Comparison of ENCODE assay signal across 16 cellular contexts in genomic region chr1:160577661-160578060, GRCh38. TPM values are rescaled to one million over a fixed set of nuclear protein-coding genes. Genes with fewer than 3 reads are reported as not detected.
A peak's percentile ranks its signal among the peaks of the same experiment; 100 is the strongest.
DNase-seq lines count a peak whose midpoint lies in the region; ATAC-seq and TF ChIP-seq lines count a peak whose summit lies in the region.
"Had no signal": no experiment of that assay in that cellular context is flagged by ENCODE, and none has a peak within 500 bp of the region (broad histone marks: within the 10 kb centered on the region; RNA-seq: fewer than 3 reads in every experiment).

No MANE protein-coding gene starts in this region.

- H3K4me3 Mint-ChIP-seq in activated naive CD4-positive, alpha-beta T cell treated with anti-CD3 and anti-CD28 coated beads, Interleukin-2, amount 10 ng/mL, durations not matched to agents 7 days and 5 days, result peak overlapping the region; percentile 51
- peak overlapping the region; percentile 77 to 86 (median 86) for H3K4me3 Mint-ChIP-seq in T-cell

- no peak for TF ChIP-seq CTCF in suprapubic skin (IDR thresholded peaks at IDR 0.05)

- CTCF ChIA-PET in activated naive CD4-positive, alpha-beta T cell treated with anti-CD3 and anti-CD28 coated beads, Interleukin-2, amount 10 ng/mL, durations not matched to agents 7 days and 5 days (lab: Charles Lee), result interaction anchor here (0.8 to 2.4 kb wide), 9 partner anchors 17 to 149 kb away, joined by 3 to 7 read pairs (median 4); no protein-coding TSS in a partner anchor
- CTCF ChIA-PET in T-cell (lab: Charles Lee), result interaction anchor here (0.6 to 1.5 kb wide), 8 partner anchors 9 to 624 kb away, joined by 3 to 8 read pairs (median 3); no protein-coding TSS in a partner anchor

- no peaks in the 10 kb centered on the region for H3K27me3 Mint-ChIP-seq in activated naive CD4-positive, alpha-beta T cell treated with anti-CD3 and anti-CD28 coated beads, Interleukin-2, amount 10 ng/mL, durations not matched to agents 7 days and 5 days
- H3K27me3 Mint-ChIP-seq in T-cell, result no peaks in the 10 kb centered on the region

- H3K27me3 ChIP-seq in duodenal mucosa (ENCODE audit: control insufficient read depth in 1 of 2, insufficient read depth in 2 of 2, low read length in 2 of 2), result no peaks in the 10 kb centered on the region
- H3K27me3 ChIP-seq in suprapubic skin, result no peaks in the 10 kb centered on the region
- H3K27me3 ChIP-seq: sigmoid colon had no signal

- H3K9me3 ChIP-seq in duodenal mucosa (ENCODE audit: control insufficient read depth in 1 of 2, low read length in 2 of 2), result no peaks in the 10 kb centered on the region
- no peaks in the 10 kb centered on the region for H3K9me3 ChIP-seq in suprapubic skin
- H3K9me3 ChIP-seq: sigmoid colon had no signal

- peaks cover 17% of the 10 kb centered on the region for H3K36me3 Mint-ChIP-seq in activated naive CD4-positive, alpha-beta T cell treated with anti-CD3 and anti-CD28 coated beads, Interleukin-2, amount 10 ng/mL, durations not matched to agents 7 days and 5 days
- peaks cover 18% of the 10 kb centered on the region for H3K36me3 Mint-ChIP-seq in T-cell

- peaks cover 19 to 30% of the 10 kb centered on the region in 2 donors for H3K4me1 ChIP-seq in duodenal mucosa (ENCODE audit: control insufficient read depth in 1 of 2, insufficient read depth in 2 of 2, low read length in 2 of 2)
- H3K4me1 ChIP-seq in suprapubic skin, result no peaks in the 10 kb centered on the region
- H3K4me1 ChIP-seq: sigmoid colon had no signal

- DNase-seq in activated naive CD4-positive, alpha-beta T cell treated with anti-CD3 and anti-CD28 coated beads, Interleukin-2, amount 10 ng/mL, durations not matched to agents 7 days and 5 days, result no peak
- no peak for DNase-seq in activated naive CD4-positive, alpha-beta T cell (lab: John Stamatoyannopoulos, UW)
- no peak for DNase-seq in T-cell
- no peak for DNase-seq in suprapubic skin (ENCODE audit: low spot score in 2 of 2)
- no peak for DNase-seq in NCI-H526 treated with DMSO at 0.1 percent for 48 hours (lab: John Stamatoyannopoulos, UW)
- DNase-seq: GOT3; NCI-H1417; NCI-H2227 treated with DMSO at 0.1 percent for 48 hours; sigmoid colon; stimulated activated naive CD4-positive, alpha-beta T cell treated with Interleukin-2 at 50 U/mL for 16 hours had no signal

- TF ChIP-seq EP300 in suprapubic skin (IDR thresholded peaks at IDR 0.05), result no peak

- ATAC-seq in T-cell (replicated peaks in 1 of 4) (peak in 2 of 4 experiments; percentile 7 to 8), GM18870 (IDR thresholded peaks at IDR 0.05; ENCODE audit: unreplicated experiment) (no peak), HG03135 (IDR thresholded peaks at IDR 0.05; ENCODE audit: unreplicated experiment) (no peak)
- ATAC-seq: HepG2 had no signal

- WGBS in suprapubic skin, result 66% methylated on average over 2 of the region's 2 CpGs

- peaks cover 68% of the 10 kb centered on the region for H3K4me1 Mint-ChIP-seq in activated naive CD4-positive, alpha-beta T cell treated with anti-CD3 and anti-CD28 coated beads, Interleukin-2, amount 10 ng/mL, durations not matched to agents 7 days and 5 days
- peaks cover 86 to 92% (median 86%) of the 10 kb centered on the region in 3 donors for H3K4me1 Mint-ChIP-seq in T-cell

- peak overlapping the region; percentile 84 for H3K27ac Mint-ChIP-seq in activated naive CD4-positive, alpha-beta T cell treated with anti-CD3 and anti-CD28 coated beads, Interleukin-2, amount 10 ng/mL, durations not matched to agents 7 days and 5 days
- H3K27ac Mint-ChIP-seq in T-cell, result peak overlapping the region; percentile 98

- no peak for TF ChIP-seq POLR2A in suprapubic skin (IDR thresholded peaks at IDR 0.05)

- H3K27ac ChIP-seq in duodenal mucosa (ENCODE audit: low read depth, low read length) (peak overlapping the region; percentile 3), suprapubic skin (no peak overlapping the region)
- H3K27ac ChIP-seq: sigmoid colon had no signal

- H3K4me3 ChIP-seq in duodenal mucosa (ENCODE audit: low read depth in 1 of 2, low read length in 2 of 2) (peak overlapping the region; percentile 37 to 43), suprapubic skin (peak overlapping the region; percentile 26)
- H3K4me3 ChIP-seq: lung had no signal

- no peaks in the 10 kb centered on the region for H3K36me3 ChIP-seq in duodenal mucosa (ENCODE audit: control insufficient read depth in 1 of 2, insufficient read depth in 2 of 2, low read length in 2 of 2)
- H3K36me3 ChIP-seq in suprapubic skin, result no peaks in the 10 kb centered on the region
- H3K36me3 ChIP-seq: sigmoid colon had no signal

- peaks cover 11% of the 10 kb centered on the region for H3K9me3 Mint-ChIP-seq in activated naive CD4-positive, alpha-beta T cell treated with anti-CD3 and anti-CD28 coated beads, Interleukin-2, amount 10 ng/mL, durations not matched to agents 7 days and 5 days
- no peaks in the 10 kb centered on the region for H3K9me3 Mint-ChIP-seq in T-cell

- H3K9ac ChIP-seq in duodenal mucosa (ENCODE audit: low read depth in 1 of 2, low read length in 2 of 2), result no peak overlapping the region

- POLR2A ChIA-PET in T-cell (lab: Charles Lee), result interaction anchor here (0.6 to 1.5 kb wide), 5 partner anchors 16 to 617 kb away, joined by 3 to 4 read pairs (median 3); no protein-coding TSS in a partner anchor

RNA-seq across cellular contexts. Expression of gene CD84, which starts 1.6 kb away (rescaled TPM):
- total RNA-seq in T-cell, result 10 to 100 TPM; 47.5 to 97.4 (median 51.8) TPM
- total RNA-seq in suprapubic skin, result 1 to 10 TPM; 1.2 to 9.0 (median 2.3) TPM
- total RNA-seq: endothelial cell of umbilical vein, HepG2 had no signal

RNA-seq across cellular contexts. Expression of gene SLAMF6, which starts 54.6 kb away (rescaled TPM):
- total RNA-seq in T-cell, result 10 to 100 TPM; 39.9 to 53.0 (median 47.3) TPM
- 1 to 10 TPM in 1 of 4 donors, under 1 TPM in 1, not detected in 2; 0.80 to 1.0 TPM for total RNA-seq in suprapubic skin
- total RNA-seq: endothelial cell of umbilical vein, HepG2 had no signal

Comparison
In these comparisons a context has a peak if more than half of its experiments do, and no peak if none do; other contexts are left out.
1. RNA of gene CD84, which starts 1.6 kb away (total RNA-seq): 47.5 to 97.4 TPM in T-cell; 1.2 to 9.0 TPM in suprapubic skin; every median in the first group is over 4 times any median in the second.
2. RNA of gene SLAMF6, which starts 54.6 kb away (total RNA-seq): 39.9 to 53.0 TPM in T-cell; 0.80 to 1.0 TPM in suprapubic skin; every median in the first group is over 10 times any median in the second.